ENCODE assay signal across 8 cellular contexts in the genomic region with DNA sequence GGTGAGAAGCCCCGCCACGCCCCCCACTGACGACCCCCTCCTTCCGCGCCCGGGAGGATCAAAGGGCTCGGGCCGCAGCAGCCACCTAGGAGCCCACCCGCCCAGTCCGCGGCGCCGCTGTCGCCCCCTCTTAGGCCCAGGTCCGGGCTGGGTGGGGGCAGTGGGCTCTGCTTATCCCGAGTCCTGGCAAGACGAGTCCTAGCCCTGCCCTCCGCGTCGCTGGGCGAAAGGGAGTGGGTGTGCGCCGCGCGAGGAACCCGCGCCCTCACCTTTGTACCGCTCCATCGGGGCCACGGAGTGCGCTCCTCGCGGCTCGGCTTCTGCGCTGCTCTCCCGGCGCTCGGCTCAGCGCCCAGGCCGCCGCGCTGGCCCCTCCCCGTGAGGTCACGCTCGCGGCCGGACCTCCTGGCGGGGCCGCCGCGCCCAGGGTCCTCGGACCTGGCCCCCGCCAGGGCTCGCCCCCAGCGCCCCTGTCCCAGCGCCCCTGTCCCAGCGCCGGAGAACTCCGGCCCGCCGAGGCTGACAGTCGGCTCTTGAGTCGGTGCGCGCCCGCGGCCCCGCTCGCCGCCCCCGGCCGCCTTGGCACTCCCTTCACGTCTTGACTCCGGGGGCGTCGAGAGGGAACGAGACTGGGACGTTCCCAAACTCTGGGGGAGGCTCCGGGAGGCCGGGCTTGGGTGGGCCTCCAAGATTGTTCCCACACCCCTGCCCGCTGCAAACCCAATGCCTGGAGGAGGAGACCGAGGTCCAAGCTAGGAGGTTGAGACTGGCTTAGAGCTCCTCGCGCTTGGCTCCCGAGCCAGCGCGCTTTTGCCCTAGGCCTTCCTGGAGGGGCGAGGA. TPM values are rescaled to one million over a fixed set of nuclear protein-coding genes. Genes with fewer than 3 reads are reported as not detected.
DNase-seq lines count a peak whose midpoint lies in the region; TF ChIP-seq lines count a peak whose summit lies in the region.

TSS of gene AFAP1L2 (minus strand) at position 332 of the 840 bp plus-strand sequence. CDS start at position 285, 47 bp downstream.

- H3K4me3 ChIP-seq in ascending aorta (peak within 1 kb of the TSS; percentile 66 to 72), spleen (peak within 1 kb of the TSS; percentile 37 to 76 (median 52))

- H3K4me1 Mint-ChIP-seq in immature natural killer cell, result peaks cover 6 to 8% of the 10 kb centered on the region in 2 donors

- intact Hi-C loops in ascending aorta (cut with DNase I) (loop anchor here (2.0 kb wide), 1 partner anchor 72 kb away; no protein-coding TSS in a partner anchor), spleen (cut with DNase I; ENCODE audit: low total_unique reads) (no loop called here)

- H3K4me3 Mint-ChIP-seq in immature natural killer cell, result peak within 1 kb of the TSS; percentile 19 to 60 (median 35)

- TF ChIP-seq POLR2A in spleen (IDR thresholded peaks at IDR 0.05), result no peak

- DNase-seq in activated CD8-positive, alpha-beta memory T cell treated with anti-CD3 and anti-CD28 coated beads, Interleukin-2, amount 50 U/mL, for 48 hours, result peak; percentile 59
- DNase-seq in activated CD8-positive, alpha-beta memory T cell treated with anti-CD3 and anti-CD28 coated beads for 24 hours, result no peak
- DNase-seq in ascending aorta (ENCODE audit: low spot score in 2 of 2), result peak in 1 of 2 donors; percentile 69
- no peak for DNase-seq in immature natural killer cell
- DNase-seq in spleen, result no peak
- DNase-seq in NCI-H1048 (lab: John Stamatoyannopoulos, UW), result no peak
- no peak for DNase-seq in activated CD4-positive, alpha-beta T cell treated with anti-CD3 and anti-CD28 coated beads, Interleukin-2, amount 50 U/mL, for 48 hours
- DNase-seq in stimulated activated CD8-positive, alpha-beta memory T cell treated with anti-CD3 and anti-CD28 coated beads, Interleukin-4, amount 100 ng/mL, for 48 hours, result no peak

- no peaks in the 10 kb centered on the region for H3K36me3 ChIP-seq in ascending aorta
- no peaks in the 10 kb centered on the region for H3K36me3 ChIP-seq in spleen

- H3K36me3 Mint-ChIP-seq in immature natural killer cell, result no peaks in the 10 kb centered on the region

- no peak for TF ChIP-seq CTCF in ascending aorta (IDR thresholded peaks at IDR 0.05)
- no peak for TF ChIP-seq CTCF in spleen (IDR thresholded peaks at IDR 0.05 in 8 of 11, conservative IDR thresholded peaks at IDR 0.05 in 3 of 11)

- peaks cover 16 to 21% (median 18%) of the 10 kb centered on the region in 3 donors for H3K27me3 Mint-ChIP-seq in immature natural killer cell (ENCODE audit: low read depth in 3 of 3)

- no peak within 1 kb of the TSS for H3K27ac Mint-ChIP-seq in immature natural killer cell

- H3K4me1 ChIP-seq in ascending aorta (peaks cover 0 to 10% of the 10 kb centered on the region in 2 donors), spleen (peaks cover 4 to 68% (median 27%) of the 10 kb centered on the region in 6 donors)

- WGBS in spleen, 5 donors, result 2 to 6% (median 2%) methylated on average over 21 to 88 of the region's 88 CpGs

- H3K27me3 ChIP-seq in ascending aorta (no peaks in the 10 kb centered on the region), spleen (replicated peaks in 1 of 7) (peaks cover 0 to 64% (median 20%) of the 10 kb centered on the region in 7 donors)

- H3K9me3 ChIP-seq in ascending aorta (no peaks in the 10 kb centered on the region), spleen (no peaks in the 10 kb centered on the region)

- H3K27ac ChIP-seq in ascending aorta (peak within 1 kb of the TSS; percentile 24 to 55), spleen (peak within 1 kb of the TSS; percentile 72 to 95 (median 89))

- H3K9me3 Mint-ChIP-seq in immature natural killer cell, result no peaks in the 10 kb centered on the region

RNA-seq across cellular contexts. Expression of gene AFAP1L2, which starts in this region (rescaled TPM):
- 30.4 TPM for total RNA-seq in ascending aorta
- polyA plus RNA-seq in immature natural killer cell, result 1 to 10 TPM in 2 of 3 donors, under 1 TPM in 1; 0.61 to 2.0 (median 1.2) TPM
- 100 to 1,000 TPM; 119 to 273 (median 191) TPM for total RNA-seq in spleen
- 10 to 100 TPM; 18.3 to 71.5 (median 19.3) TPM for polyA plus RNA-seq in spleen

Comparison
In these comparisons a context has a peak if more than half of its experiments do, and no peak if none do; other contexts are left out.
1. RNA of gene AFAP1L2 (polyA plus RNA-seq): 18.3 to 71.5 TPM in spleen; 0.61 to 2.0 TPM in immature natural killer cell; every median in the first group is over 4 times any median in the second.